Comparison of ENCODE assay signal across 9 cellular contexts in the genomic region with DNA sequence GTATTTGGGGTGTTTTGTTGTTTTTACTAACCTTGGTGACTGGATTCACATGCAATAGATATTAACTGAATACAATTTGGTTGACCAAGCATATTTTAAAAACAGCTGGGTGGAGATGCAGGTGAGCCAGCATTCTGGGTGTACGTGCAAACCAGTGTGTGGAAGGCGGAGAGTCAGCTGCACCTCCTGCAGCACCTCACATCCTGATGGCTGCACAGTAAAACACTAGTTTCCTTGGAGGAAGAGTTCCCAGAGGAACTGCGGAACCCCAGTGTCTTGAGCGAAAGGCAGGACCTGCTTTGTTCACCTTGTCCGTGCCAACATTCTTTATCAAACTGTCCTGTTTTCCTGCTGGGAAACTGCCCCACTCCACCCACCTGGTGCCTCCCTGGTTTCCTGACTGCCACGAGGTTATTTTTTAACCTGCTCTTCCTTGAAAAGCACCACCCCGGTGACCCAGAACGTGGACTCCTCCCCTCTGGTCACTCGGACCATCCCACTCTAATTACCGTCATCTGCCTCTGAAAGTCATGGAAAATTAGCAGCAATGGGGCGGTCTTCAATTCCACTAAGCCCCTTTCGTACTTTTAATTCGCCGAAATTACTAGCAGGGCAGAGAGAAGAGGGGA. TPM values are rescaled to one million over a fixed set of nuclear protein-coding genes. Genes with fewer than 3 reads are reported as not detected.
DNase-seq lines count a peak whose midpoint lies in the region; ATAC-seq and TF ChIP-seq lines count a peak whose summit lies in the region.
"Had no signal": no experiment of that assay in that cellular context is flagged by ENCODE, and none has a peak within 500 bp of the region (broad histone marks: within the 10 kb centered on the region; RNA-seq: fewer than 3 reads in every experiment).

No MANE protein-coding gene starts in this region.

- intact Hi-C loops in gastrocnemius medialis (cut with DNase I; ENCODE audit: low total_unique reads): loop anchor here (5.0 kb wide), 2 partner anchors 97 to 287 kb away; a partner anchor contains a TSS

- no peaks in the 10 kb centered on the region for H3K36me3 ChIP-seq in SK-N-SH (replicated peaks in 1 of 2; ENCODE audit: control insufficient read depth in 1 of 2, insufficient read depth in 2 of 2, low read length in 1 of 2)
- no peaks in the 10 kb centered on the region for H3K36me3 ChIP-seq in gastrocnemius medialis

- peaks cover 14% of the 10 kb centered on the region; the same call in 1 of the 2 replicates for H4K20me1 ChIP-seq in SK-N-SH (ENCODE audit: insufficient read depth)

- peak overlapping the region; percentile 58 to 83 for H3K27ac ChIP-seq in SK-N-SH (ENCODE audit: low read depth in 2 of 2, low read length in 1 of 2)
- H3K27ac ChIP-seq in gastrocnemius medialis: peak overlapping the region; percentile 96 to 98 (median 96)

- no peaks in the 10 kb centered on the region for H3K9me2 ChIP-seq in SK-N-SH

- no peaks in the 10 kb centered on the region for H3K9me3 Mint-ChIP-seq in activated CD8-positive, alpha-beta T cell treated with anti-CD3 and anti-CD28 coated beads, Interleukin-2, amount 10 ng/mL, durations not matched to agents 7 days and 5 days (ENCODE audit: insufficient read depth)

- peak overlapping the region; percentile 86 for H3K27ac Mint-ChIP-seq in activated CD8-positive, alpha-beta T cell treated with anti-CD3 and anti-CD28 coated beads, Interleukin-2, amount 10 ng/mL, durations not matched to agents 7 days and 5 days

- peaks cover 15% of the 10 kb centered on the region for H3F3A ChIP-seq in SK-N-SH (replicated peaks; ENCODE audit: insufficient read depth)

- H3K36me3 Mint-ChIP-seq in activated CD8-positive, alpha-beta T cell treated with anti-CD3 and anti-CD28 coated beads, Interleukin-2, amount 10 ng/mL, durations not matched to agents 7 days and 5 days (ENCODE audit: low read depth): peaks cover 2% of the 10 kb centered on the region

- TF ChIP-seq EP300 in SK-N-SH (IDR thresholded peaks at IDR 0.05; ENCODE audit: borderline replicate concordance in 1 of 2, low read depth in 1 of 2, low read length in 1 of 2): no peak

- H3K9me3 ChIP-seq in SK-N-SH: no peaks in the 10 kb centered on the region
- no peaks in the 10 kb centered on the region for H3K9me3 ChIP-seq in iPS-18c (ENCODE audit: control insufficient read depth, insufficient read depth, low read length)
- no peaks in the 10 kb centered on the region for H3K9me3 ChIP-seq in gastrocnemius medialis
- H3K9me3 ChIP-seq: SJSA1 had no signal

- H3K9ac ChIP-seq in SK-N-SH: no peak overlapping the region

- H3K79me2 ChIP-seq in SK-N-SH (ENCODE audit: insufficient read depth): peaks cover 30% of the 10 kb centered on the region

- ATAC-seq in SK-N-SH treated with all-trans-retinoic acid at 6 μM for 48 hours (no peak), gastrocnemius medialis (no peak)
- no peak for ATAC-seq in activated CD8-positive, alpha-beta T cell treated with anti-CD3 and anti-CD28 coated beads, Interleukin-2, amount 10 ng/mL, durations not matched to agents 7 days and 5 days

- TF ChIP-seq CTCF in SK-N-SH (IDR thresholded peaks at IDR 0.05) (no peak), gastrocnemius medialis (IDR thresholded peaks at IDR 0.05 in 4 of 5, conservative IDR thresholded peaks at IDR 0.05 in 1 of 5) (no peak)

- H3K4me2 ChIP-seq in SK-N-SH: no peak overlapping the region

- H3K27me3 Mint-ChIP-seq in activated CD8-positive, alpha-beta T cell treated with anti-CD3 and anti-CD28 coated beads, Interleukin-2, amount 10 ng/mL, durations not matched to agents 7 days and 5 days (ENCODE audit: low read depth): peaks cover 3% of the 10 kb centered on the region

- peak in 1 of 2 donors; percentile 1 for TF ChIP-seq POLR2A in gastrocnemius medialis (IDR thresholded peaks at IDR 0.05)

- TF ChIP-seq RAD21 in SK-N-SH (IDR thresholded peaks at IDR 0.05; ENCODE audit: low read length): no peak

- POLR2A ChIA-PET in SK-N-SH (lab: Yijun Ruan, JAX): interaction anchor here (0.9 to 1.2 kb wide), 2 partner anchors 95 to 112 kb away, joined by 5 to 8 read pairs; no protein-coding TSS in a partner anchor
- POLR2A ChIA-PET in activated CD8-positive, alpha-beta T cell treated with anti-CD3 and anti-CD28 coated beads, Interleukin-2, amount 10 ng/mL, durations not matched to agents 7 days and 5 days (lab: Charles Lee): interaction anchor here (1.0 to 3.4 kb wide), 4 partner anchors 32 to 111 kb away, joined by 3 to 22 read pairs (median 7); no protein-coding TSS in a partner anchor

- peaks cover 57% of the 10 kb centered on the region for H3K4me1 Mint-ChIP-seq in activated CD8-positive, alpha-beta T cell treated with anti-CD3 and anti-CD28 coated beads, Interleukin-2, amount 10 ng/mL, durations not matched to agents 7 days and 5 days (ENCODE audit: low read depth)

- no peak overlapping the region for H3K4me3 ChIP-seq in SK-N-SH (ENCODE audit: low read depth in 2 of 2, low read length in 1 of 2)
- peak overlapping the region; percentile 2; the same call in 1 of the 2 replicates for H3K4me3 ChIP-seq in iPS-18c (ENCODE audit: insufficient read depth, low read depth, low read length)
- H3K4me3 ChIP-seq in gastrocnemius medialis: peak overlapping the region; percentile 85 to 95 (median 89)

- in situ Hi-C loops in gastrocnemius medialis (cut with MboI; ENCODE audit: low sequenced_read_pairs in 4 of 4): no loop called here

- WGBS in SK-N-SH (ENCODE audit: low lambda C conversion rate): 75% methylated on average over 14 of the region's 14 CpGs

- no peak for DNase-seq in SK-N-SH
- no peak for DNase-seq in activated CD8-positive, alpha-beta T cell treated with anti-CD3 and anti-CD28 coated beads, Interleukin-2, amount 10 ng/mL, durations not matched to agents 7 days and 5 days
- DNase-seq in gastrocnemius medialis: peak; percentile 23 to 47
- DNase-seq in SW 1271 (lab: John Stamatoyannopoulos, UW): no peak
- no peak for DNase-seq in D341Med (ENCODE audit: low spot score)
- no peak for DNase-seq in superior temporal gyrus (ENCODE audit: extremely low spot score)

- no peak overlapping the region for H2AFZ ChIP-seq in SK-N-SH (ENCODE audit: low read depth)

- H3K4me1 ChIP-seq in SK-N-SH (ENCODE audit: control insufficient read depth in 1 of 2, insufficient read depth in 2 of 2, low read depth in 1 of 2, low read length in 1 of 2) (peaks cover 20 to 54% of the 10 kb centered on the region in 2 experiments), gastrocnemius medialis (peaks cover 46 to 55% of the 10 kb centered on the region in 2 donors)

- H3K27me3 ChIP-seq in SK-N-SH (ENCODE audit: insufficient read depth): no peaks in the 10 kb centered on the region
- H3K27me3 ChIP-seq in gastrocnemius medialis: no peaks in the 10 kb centered on the region
- H3K27me3 ChIP-seq: SJSA1 had no signal

- CTCF ChIA-PET in SK-N-SH (lab: Yijun Ruan, JAX): interaction anchor here (0.7 to 18.2 kb wide), 26 partner anchors 9 to 289 kb away, joined by 3 to 569 read pairs (median 8); a partner anchor contains a TSS
- CTCF ChIA-PET in activated CD8-positive, alpha-beta T cell treated with anti-CD3 and anti-CD28 coated beads, Interleukin-2, amount 10 ng/mL, durations not matched to agents 7 days and 5 days (lab: Charles Lee): interaction anchor here (0.6 to 4.6 kb wide), 35 partner anchors 9 to 292 kb away, joined by 3 to 192 read pairs (median 7); a partner anchor contains a TSS

- H3K4me3 Mint-ChIP-seq in activated CD8-positive, alpha-beta T cell treated with anti-CD3 and anti-CD28 coated beads, Interleukin-2, amount 10 ng/mL, durations not matched to agents 7 days and 5 days: peak overlapping the region; percentile 49

TF ChIP-seq in SK-N-SH, 30 proteins besides CTCF, POLR2A, EP300 and RAD21:
- TF ChIP-seq ELF1 (IDR thresholded peaks at IDR 0.05): no peak
- no peak for TF ChIP-seq GABPA (IDR thresholded peaks at IDR 0.05; ENCODE audit: low read depth)
- TF ChIP-seq, protein P1, sequence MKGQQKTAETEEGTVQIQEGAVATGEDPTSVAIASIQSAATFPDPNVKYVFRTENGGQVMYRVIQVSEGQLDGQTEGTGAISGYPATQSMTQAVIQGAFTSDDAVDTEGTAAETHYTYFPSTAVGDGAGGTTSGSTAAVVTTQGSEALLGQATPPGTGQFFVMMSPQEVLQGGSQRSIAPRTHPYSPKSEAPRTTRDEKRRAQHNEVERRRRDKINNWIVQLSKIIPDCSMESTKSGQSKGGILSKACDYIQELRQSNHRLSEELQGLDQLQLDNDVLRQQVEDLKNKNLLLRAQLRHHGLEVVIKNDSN (IDR thresholded peaks at IDR 0.05; ENCODE audit: borderline replicate concordance, low read depth): no peak

TF ChIP-seq in SK-N-SH treated with all-trans-retinoic acid at 6 μM for 48 hours, 23 proteins besides CTCF, POLR2A, EP300 and RAD21:
- no peak for TF ChIP-seq ZFP3 (CRISPR knock-in tag; IDR thresholded peaks at IDR 0.05)
- TF ChIP-seq, protein P2, sequence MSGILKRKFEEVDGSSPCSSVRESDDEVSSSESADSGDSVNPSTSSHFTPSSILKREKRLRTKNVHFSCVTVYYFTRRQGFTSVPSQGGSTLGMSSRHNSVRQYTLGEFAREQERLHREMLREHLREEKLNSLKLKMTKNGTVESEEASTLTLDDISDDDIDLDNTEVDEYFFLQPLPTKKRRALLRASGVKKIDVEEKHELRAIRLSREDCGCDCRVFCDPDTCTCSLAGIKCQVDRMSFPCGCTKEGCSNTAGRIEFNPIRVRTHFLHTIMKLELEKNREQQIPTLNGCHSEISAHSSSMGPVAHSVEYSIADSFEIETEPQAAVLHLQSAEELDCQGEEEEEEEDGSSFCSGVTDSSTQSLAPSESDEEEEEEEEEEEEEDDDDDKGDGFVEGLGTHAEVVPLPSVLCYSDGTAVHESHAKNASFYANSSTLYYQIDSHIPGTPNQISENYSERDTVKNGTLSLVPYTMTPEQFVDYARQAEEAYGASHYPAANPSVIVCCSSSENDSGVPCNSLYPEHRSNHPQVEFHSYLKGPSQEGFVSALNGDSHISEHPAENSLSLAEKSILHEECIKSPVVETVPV (CRISPR knock-in tag; IDR thresholded peaks at IDR 0.05): no peak
- TF ChIP-seq PPARA (CRISPR knock-in tag; IDR thresholded peaks at IDR 0.05; ENCODE audit: borderline replicate concordance): no peak
- no peak for TF ChIP-seq OSR1 (CRISPR knock-in tag; IDR thresholded peaks at IDR 0.05)
- no peak for TF ChIP-seq ESRRG (CRISPR knock-in tag; IDR thresholded peaks at IDR 0.05)

RNA-seq across cellular contexts. Expression of a gene that starts 1.0 kb away (rescaled TPM):
- polyA plus RNA-seq in SK-N-SH (2012; rRNA removed): 3.2 and 5.5 TPM in 2 replicates
- polyA plus RNA-seq in SK-N-SH (2012; cell fraction: cytosol; rRNA removed): 4.7 and 5.4 TPM in 2 replicates
- 5.5 and 10.2 TPM in 2 replicates for polyA plus RNA-seq in SK-N-SH (2012; cell fraction: nucleus; rRNA removed)
- total RNA-seq in activated CD8-positive, alpha-beta T cell treated with anti-CD3 and anti-CD28 coated beads, Interleukin-2, amount 10 ng/mL, durations not matched to agents 7 days and 5 days: 1 to 10 TPM; 9.0 to 10.0 TPM
- 10 to 100 TPM; 18.9 to 27.4 (median 22.2) TPM for total RNA-seq in gastrocnemius medialis

Comparison
In these comparisons a context has a peak if more than half of its experiments do, and no peak if none do; other contexts are left out.
1. DNase-seq: peak in gastrocnemius medialis (2 of 2); none in SK-N-SH (single experiment), activated CD8-positive, alpha-beta T cell treated with anti-CD3 and anti-CD28 coated beads, Interleukin-2, amount 10 ng/mL, durations not matched to agents 7 days and 5 days (single experiment), SW 1271 (0 of 2), D341Med (single experiment) and superior temporal gyrus (single experiment).
2. H3K4me3 ChIP-seq: peak in iPS-18c (single experiment) and gastrocnemius medialis (4 of 4); none in SK-N-SH (0 of 2).